In genomic region chr3:56782215-56782614, GRCh38 we compare ENCODE assay signal across 11 cellular contexts. TPM values are rescaled to one million over a fixed set of nuclear protein-coding genes. Genes with fewer than 3 reads are reported as not detected.
DNase-seq lines count a peak whose midpoint lies in the region; TF ChIP-seq lines count a peak whose summit lies in the region.
"Had no signal": no experiment of that assay in that cellular context is flagged by ENCODE, and none has a peak within 500 bp of the region (broad histone marks: within the 10 kb centered on the region; RNA-seq: fewer than 3 reads in every experiment).

No MANE protein-coding gene starts in this region.

- H3K4me3 ChIP-seq in KMS-11 (IDR thresholded peaks at IDR 0.05; ENCODE audit: insufficient read depth, low read depth, low read length) (no peak overlapping the region), neural progenitor cell (no peak overlapping the region)
- H3K4me3 ChIP-seq: coronary artery had no signal

- H3K9me3 ChIP-seq in neural progenitor cell (ENCODE audit: low read depth) = no peaks in the 10 kb centered on the region

- peak overlapping the region; percentile 93 to 95 (median 94) for H3K27ac Mint-ChIP-seq in CD14-positive monocyte
- H3K27ac Mint-ChIP-seq in dendritic cell treated with granulocyte-macrophage colony-stimulating factor and Interleukin-4, amounts not matched to agents 40 ng/mL and 50 ng/mL, for 4 days = peak overlapping the region; percentile 89
- no peak overlapping the region for H3K27ac Mint-ChIP-seq in neural progenitor cell

- no peaks in the 10 kb centered on the region for H3F3A ChIP-seq in neural progenitor cell (ENCODE audit: low read depth)

- H4K20me1 ChIP-seq in KMS-11 (ENCODE audit: insufficient read depth) (no peaks in the 10 kb centered on the region), neural progenitor cell (ENCODE audit: low read depth) (no peaks in the 10 kb centered on the region)

- H3K36me3 ChIP-seq in KMS-11 (ENCODE audit: insufficient read depth) (no peaks in the 10 kb centered on the region), neural progenitor cell (no peaks in the 10 kb centered on the region)

- DNase-seq in CD14-positive monocyte (ENCODE audit: low spot score) (no peak), neural progenitor cell (ENCODE audit: low spot score) (peak; percentile 51), GF-D8 (lab: John Stamatoyannopoulos, UW) (no peak), SKM-1 (lab: John Stamatoyannopoulos, UW; ENCODE audit: unreplicated experiment) (no peak), substantia nigra (lab: John Stamatoyannopoulos, UW) (no peak), mesenteric fat pad (ENCODE audit: low spot score) (no peak)
- DNase-seq: Calu3, SW 1271 had no signal

- H3K27me3 ChIP-seq in KMS-11 (ENCODE audit: insufficient read depth, low read depth) (no peaks in the 10 kb centered on the region), neural progenitor cell (no peaks in the 10 kb centered on the region)

- no peak overlapping the region for H3K4me3 Mint-ChIP-seq in CD14-positive monocyte
- H3K4me3 Mint-ChIP-seq in dendritic cell treated with granulocyte-macrophage colony-stimulating factor and Interleukin-4, amounts not matched to agents 40 ng/mL and 50 ng/mL, for 4 days = no peak overlapping the region
- no peak overlapping the region for H3K4me3 Mint-ChIP-seq in neural progenitor cell

- H3K9me3 Mint-ChIP-seq in CD14-positive monocyte = peaks cover 0 to 3% (median 0%) of the 10 kb centered on the region in 7 donors
- no peaks in the 10 kb centered on the region for H3K9me3 Mint-ChIP-seq in dendritic cell treated with granulocyte-macrophage colony-stimulating factor and Interleukin-4, amounts not matched to agents 40 ng/mL and 50 ng/mL, for 4 days
- H3K9me3 Mint-ChIP-seq in neural progenitor cell = no peaks in the 10 kb centered on the region

- intact Hi-C loops in CD14-positive monocyte (cut with micrococcal nuclease) = no loop called here
- intact Hi-C loops in dendritic cell treated with granulocyte-macrophage colony-stimulating factor and Interleukin-4, amounts not matched to agents 40 ng/mL and 50 ng/mL, for 4 days (cut with micrococcal nuclease) = loop anchor here (2.0 kb wide), 2 partner anchors 15 to 27 kb away; no protein-coding TSS in a partner anchor

- peak overlapping the region; percentile 45; the same call in 1 of the 2 replicates for H3K9ac ChIP-seq in KMS-11
- H3K9ac ChIP-seq in neural progenitor cell = no peak overlapping the region

- peaks cover 79% of the 10 kb centered on the region for H3K4me1 Mint-ChIP-seq in CD14-positive monocyte
- H3K4me1 Mint-ChIP-seq in dendritic cell treated with granulocyte-macrophage colony-stimulating factor and Interleukin-4, amounts not matched to agents 40 ng/mL and 50 ng/mL, for 4 days (ENCODE audit: low read depth) = peaks cover 89% of the 10 kb centered on the region
- no peaks in the 10 kb centered on the region for H3K4me1 Mint-ChIP-seq in neural progenitor cell

- peaks cover 96% of the 10 kb centered on the region for H3K4me1 ChIP-seq in KMS-11 (ENCODE audit: low read depth, poor library complexity, severe bottlenecking)
- H3K4me1 ChIP-seq in neural progenitor cell = peaks cover 7% of the 10 kb centered on the region

- H3K27me3 Mint-ChIP-seq in CD14-positive monocyte (ENCODE audit: low read depth in 3 of 3) (peaks cover 0 to 2% (median 0%) of the 10 kb centered on the region in 3 donors), neural progenitor cell (ENCODE audit: insufficient read depth, low read depth) (peaks cover 2% of the 10 kb centered on the region)
- no peaks in the 10 kb centered on the region for H3K27me3 Mint-ChIP-seq in dendritic cell treated with granulocyte-macrophage colony-stimulating factor and Interleukin-4, amounts not matched to agents 40 ng/mL and 50 ng/mL, for 4 days

- TF ChIP-seq CTCF in CD14-positive monocyte (IDR thresholded peaks at IDR 0.05) (no peak), KMS-11 (conservative IDR thresholded peaks at IDR 0.05; ENCODE audit: low read depth, low read length) (no peak), neural progenitor cell (IDR thresholded peaks at IDR 0.05) (no peak)

- peak overlapping the region; percentile 79 for H3K27ac ChIP-seq in KMS-11
- H3K27ac ChIP-seq in neural progenitor cell = no peak overlapping the region
- H3K27ac ChIP-seq in substantia nigra (ENCODE audit: low read depth, low read length, poor library complexity, severe bottlenecking) = no peak overlapping the region

- H3K4me2 ChIP-seq in KMS-11 (peak overlapping the region; percentile 71), neural progenitor cell (no peak overlapping the region)

- H3K36me3 Mint-ChIP-seq in CD14-positive monocyte = peaks cover 12 to 18% of the 10 kb centered on the region in 2 donors
- no peaks in the 10 kb centered on the region for H3K36me3 Mint-ChIP-seq in dendritic cell treated with granulocyte-macrophage colony-stimulating factor and Interleukin-4, amounts not matched to agents 40 ng/mL and 50 ng/mL, for 4 days (ENCODE audit: low read depth)
- no peaks in the 10 kb centered on the region for H3K36me3 Mint-ChIP-seq in neural progenitor cell

- H3K79me2 ChIP-seq in KMS-11 (ENCODE audit: insufficient read depth, low read depth) (peaks cover 50% of the 10 kb centered on the region; the same call in 1 of the 2 replicates), neural progenitor cell (ENCODE audit: low read depth) (no peaks in the 10 kb centered on the region)

- H2AFZ ChIP-seq in KMS-11 (ENCODE audit: low read depth) = peak overlapping the region; percentile 40
- H2AFZ ChIP-seq in neural progenitor cell (replicated peaks) = peak overlapping the region; percentile 80

RNA-seq across cellular contexts. Expression of gene ARHGEF3, which starts 19.5 kb away (rescaled TPM):
- polyA plus RNA-seq in CD14-positive monocyte = 10 to 100 TPM; 22.6 to 29.5 TPM
- total RNA-seq in neural progenitor cell (ENCODE audit: low replicate concordance) (0.52 and 2.9 TPM in 2 replicates), mesenteric fat pad (17.0 TPM)
